Comparison of ENCODE assay signal across 8 cellular contexts in the genomic region with DNA sequence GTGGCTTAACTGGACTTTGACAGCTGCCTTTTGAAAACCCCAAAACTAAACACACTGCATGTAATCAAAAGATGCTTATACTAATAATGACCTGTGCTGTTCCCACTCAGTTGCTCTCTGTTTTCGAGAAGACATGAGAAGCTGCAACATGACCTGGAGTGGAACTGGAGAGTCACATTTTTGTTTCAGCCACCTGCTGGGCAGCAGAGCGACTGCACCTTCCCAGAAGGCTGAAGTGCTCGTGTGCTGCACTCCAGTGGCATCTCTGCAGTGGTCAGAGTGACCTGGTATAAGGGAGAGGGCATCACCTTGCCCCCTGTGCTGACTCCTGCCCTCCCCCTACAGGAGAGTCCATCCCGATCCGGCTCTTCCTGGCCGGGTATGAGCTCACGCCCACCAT. TPM values are rescaled to one million over a fixed set of nuclear protein-coding genes. Genes with fewer than 3 reads are reported as not detected.
DNase-seq lines count a peak whose midpoint lies in the region; ATAC-seq and TF ChIP-seq lines count a peak whose summit lies in the region.

No MANE protein-coding gene starts in this region.

- intact Hi-C loops in Panc1 (cut with micrococcal nuclease; ENCODE audit: unreplicated experiment) (no loop called here), esophagus squamous epithelium (cut with DNase I) (no loop called here)

- H3K9me3 ChIP-seq in Panc1 (ENCODE audit: control insufficient read depth, insufficient read depth, low read depth, low read length) (no peaks in the 10 kb centered on the region), esophagus squamous epithelium (no peaks in the 10 kb centered on the region)

- ATAC-seq in HG02840 (IDR thresholded peaks at IDR 0.05; ENCODE audit: low FRiP score, unreplicated experiment) (peak; percentile 72), Panc1 (peak; percentile 84)
- ATAC-seq in stimulated activated naive B cell treated with anti-CD40 and anti-IgM and Interleukin-4, amounts not matched to agents 10 μg/mL and 1 μg/mL and 100 μg/mL, for 72 hours (replicated peaks): peak; percentile 84 to 88

- H3K36me3 ChIP-seq in Panc1 (ENCODE audit: control insufficient read depth, insufficient read depth, low read length) (no peaks in the 10 kb centered on the region; the same call in 1 of the 2 replicates), esophagus squamous epithelium (peaks cover 0 to 100% (median 48%) of the 10 kb centered on the region in 3 donors)

- no peak for TF ChIP-seq POLR2A in esophagus squamous epithelium (IDR thresholded peaks at IDR 0.05)

- POLR2A ChIA-PET in Panc1 (lab: Charles Lee): interaction anchor here (1.4 kb wide), 1 partner anchor 11 kb away, joined by 3 read pairs; no protein-coding TSS in a partner anchor

- in situ Hi-C loops in Panc1 (cut with HindIII; ENCODE audit: low pct_unique_long_range_greater_than_20kb, low sequenced_read_pairs): no loop called here

- CTCF ChIA-PET in Panc1 (lab: Charles Lee): interaction anchor here (0.5 to 0.6 kb wide), 2 partner anchors 46 to 737 kb away, joined by 3 to 5 read pairs; no protein-coding TSS in a partner anchor

- H3K4me3 ChIP-seq in Panc1 (ENCODE audit: low read depth in 2 of 2, low read length in 2 of 2) (no peak overlapping the region), fibroblast of the aortic adventitia (ENCODE audit: low read depth, low read length) (no peak overlapping the region), esophagus squamous epithelium (no peak overlapping the region)

- no peaks in the 10 kb centered on the region for H3K9me3 Mint-ChIP-seq in stimulated activated naive B cell treated with anti-CD40 and anti-IgM and Interleukin-4, amounts not matched to agents 10 μg/mL and 1 μg/mL and 100 μg/mL, for 72 hours

- peak; percentile 71 for TF ChIP-seq CTCF in GM12874 (IDR thresholded peaks at IDR 0.05; ENCODE audit: insufficient read depth, low read depth, low read length)
- TF ChIP-seq CTCF in Panc1 (IDR thresholded peaks at IDR 0.05): peak; percentile 68
- TF ChIP-seq CTCF in fibroblast of the aortic adventitia (IDR thresholded peaks at IDR 0.05; ENCODE audit: insufficient read depth, low read length): peak; percentile 40
- TF ChIP-seq CTCF in esophagus squamous epithelium (IDR thresholded peaks at IDR 0.05): peak in 3 of 6 experiments; percentile 19 to 48 (median 20)

- no peaks in the 10 kb centered on the region for H3K27me3 Mint-ChIP-seq in stimulated activated naive B cell treated with anti-CD40 and anti-IgM and Interleukin-4, amounts not matched to agents 10 μg/mL and 1 μg/mL and 100 μg/mL, for 72 hours

- peak; percentile 49 for DNase-seq in 8988T
- no peak for DNase-seq in Panc1 (ENCODE audit: low read depth, low spot score)
- no peak for DNase-seq in fibroblast of the aortic adventitia (ENCODE audit: low read depth)
- DNase-seq in stimulated activated naive B cell treated with anti-CD40 and anti-IgM and Interleukin-4, amounts not matched to agents 10 μg/mL and 1 μg/mL and 100 μg/mL, for 72 hours: no peak
- no peak for DNase-seq in stimulated activated CD4-positive, alpha-beta T cell treated with anti-CD3 and anti-CD28 coated beads, Interleukin-2, amount 100 ng/mL, for 24 hours
- DNase-seq in esophagus squamous epithelium (lab: John Stamatoyannopoulos, UW): no peak

- H3K36me3 Mint-ChIP-seq in stimulated activated naive B cell treated with anti-CD40 and anti-IgM and Interleukin-4, amounts not matched to agents 10 μg/mL and 1 μg/mL and 100 μg/mL, for 72 hours: peaks cover 39 to 57% of the 10 kb centered on the region in 2 donors

- 32 to 58% methylated on average over 2 to 6 of the region's 7 CpGs for WGBS in esophagus squamous epithelium, 2 donors

- H3K27ac ChIP-seq in Panc1 (ENCODE audit: low read length): no peak overlapping the region
- H3K27ac ChIP-seq in esophagus squamous epithelium: no peak overlapping the region

- H3K4me1 ChIP-seq in Panc1 (ENCODE audit: control insufficient read depth, insufficient read depth, low read length) (no peaks in the 10 kb centered on the region), esophagus squamous epithelium (no peaks in the 10 kb centered on the region)

- H3K4me3 Mint-ChIP-seq in stimulated activated naive B cell treated with anti-CD40 and anti-IgM and Interleukin-4, amounts not matched to agents 10 μg/mL and 1 μg/mL and 100 μg/mL, for 72 hours: no peak overlapping the region

- BruUV-seq in Panc1 (replicated peaks; lab: Mats Ljungman, UMichigan): no TSS peak

- H3K27ac Mint-ChIP-seq in stimulated activated naive B cell treated with anti-CD40 and anti-IgM and Interleukin-4, amounts not matched to agents 10 μg/mL and 1 μg/mL and 100 μg/mL, for 72 hours: no peak overlapping the region

- H3K4me1 Mint-ChIP-seq in stimulated activated naive B cell treated with anti-CD40 and anti-IgM and Interleukin-4, amounts not matched to agents 10 μg/mL and 1 μg/mL and 100 μg/mL, for 72 hours: no peaks in the 10 kb centered on the region

- H3K27me3 ChIP-seq in Panc1 (ENCODE audit: control insufficient read depth, insufficient read depth, low read length) (no peaks in the 10 kb centered on the region), esophagus squamous epithelium (no peaks in the 10 kb centered on the region)

RNA-seq across cellular contexts. Expression of gene THYN1, which starts 8.6 kb away (rescaled TPM):
- total RNA-seq in Panc1 (2021; ENCODE audit: unreplicated experiment) (33.6 TPM), fibroblast of the aortic adventitia (ENCODE audit: low replicate concordance) (25.0 and 54.5 TPM in 2 replicates), esophagus squamous epithelium (10 to 100 TPM; 15.7 to 34.2 (median 26.2) TPM)
- 36.9 TPM for polyA plus RNA-seq in Panc1 (2012; ENCODE audit: insufficient read length)

RNA-seq across cellular contexts. Expression of gene ACAD8, which starts 8.8 kb away (rescaled TPM):
- total RNA-seq in Panc1 (2021; ENCODE audit: unreplicated experiment): 28.4 TPM
- polyA plus RNA-seq in Panc1 (2012; ENCODE audit: insufficient read length): 32.3 TPM
- 15.2 and 17.3 TPM in 2 replicates for total RNA-seq in fibroblast of the aortic adventitia (ENCODE audit: low replicate concordance)
- 10 to 100 TPM; 11.3 to 25.1 (median 18.2) TPM for total RNA-seq in esophagus squamous epithelium

RNA-seq across cellular contexts. Expression of gene VPS26B, which starts 20.1 kb away (rescaled TPM):
- total RNA-seq in Panc1 (2021; ENCODE audit: unreplicated experiment) (69.4 TPM), fibroblast of the aortic adventitia (ENCODE audit: low replicate concordance) (41.7 and 43.3 TPM in 2 replicates), esophagus squamous epithelium (10 to 100 TPM; 25.2 to 30.7 (median 25.9) TPM)
- polyA plus RNA-seq in Panc1 (2012; ENCODE audit: insufficient read length): 89.8 TPM

RNA-seq across cellular contexts. Expression of gene NCAPD3, which starts 20.8 kb away (rescaled TPM):
- total RNA-seq in Panc1 (2021; ENCODE audit: unreplicated experiment) (75.9 TPM), fibroblast of the aortic adventitia (ENCODE audit: low replicate concordance) (10.8 and 29.7 TPM in 2 replicates), esophagus squamous epithelium (10 to 100 TPM in 3 of 4 donors, 1 to 10 TPM in 1; 8.0 to 22.2 (median 17.5) TPM)
- polyA plus RNA-seq in Panc1 (2012; ENCODE audit: insufficient read length): 50.6 TPM

RNA-seq across cellular contexts. Expression of gene GLB1L3, which starts 31.6 kb away (rescaled TPM):
- total RNA-seq in Panc1 (2021; ENCODE audit: unreplicated experiment) (not detected), fibroblast of the aortic adventitia (ENCODE audit: low replicate concordance) (not detected in 2 replicates), esophagus squamous epithelium (under 1 TPM in 1 of 4 donors, not detected in 3; under 0.01 TPM)
- polyA plus RNA-seq in Panc1 (2012; ENCODE audit: insufficient read length): not detected
